Comparison of ENCODE assay signal across 2 cellular contexts in genomic region chr3:127728417-127728816, GRCh38.
A peak's percentile ranks its signal among the peaks of the same experiment; 100 is the strongest.
TF ChIP-seq lines count a peak whose summit lies in the region.

No MANE protein-coding gene starts in this region.

TF ChIP-seq in HEK293, 187 proteins besides CTCF, POLR2A, EP300 and RAD21 (continues in another document):
- TF ChIP-seq PRDM10 (tag by site-specific recombination; IDR thresholded peaks at IDR 0.05) (no peak), ZSCAN30 (tag by site-specific recombination; IDR thresholded peaks at IDR 0.05) (peak; percentile 49; the same call in 1 of the 2 replicates), ZNF280C (tag by site-specific recombination; IDR thresholded peaks at IDR 0.05) (no peak), ZNF645 (tag by site-specific recombination; IDR thresholded peaks at IDR 0.05) (no peak), ZBTB17 (tag by site-specific recombination; IDR thresholded peaks at IDR 0.05) (peak; percentile 58), KLF17 (tag by site-specific recombination; IDR thresholded peaks at IDR 0.05) (no peak), ZNF677 (tag by site-specific recombination; IDR thresholded peaks at IDR 0.05) (no peak), ZBTB11 (tag by site-specific recombination; conservative IDR thresholded peaks at IDR 0.05; ENCODE audit: low read depth) (no peak), ZNF48 (tag by site-specific recombination; IDR thresholded peaks at IDR 0.05) (no peak), YY2 (tag by site-specific recombination; IDR thresholded peaks at IDR 0.05) (no peak), SP3 (tag by site-specific recombination; IDR thresholded peaks at IDR 0.05) (no peak)

TF ChIP-seq in K562, 482 proteins besides CTCF, POLR2A, EP300 and RAD21 (continued from another document):
- TF ChIP-seq MAX (CRISPR knock-in tag; IDR thresholded peaks at IDR 0.05) = no peak
- no peak for TF ChIP-seq TRIM28 (IDR thresholded peaks at IDR 0.05)
- no peak for TF ChIP-seq TFAM (CRISPR knock-in tag; conservative IDR thresholded peaks at IDR 0.05)
- TF ChIP-seq CEBPG (CRISPR knock-in tag; IDR thresholded peaks at IDR 0.05) = no peak
- 0 out of 4 replicates have a peak, but pooled peaks of 1 of the 2 experiments have one; percentile 29 for TF ChIP-seq CEBPG (tag; conservative IDR thresholded peaks at IDR 0.05 in 1 of 2, IDR thresholded peaks at IDR 0.05 in 1 of 2)
- no peak for TF ChIP-seq POLR3G (IDR thresholded peaks at IDR 0.05; ENCODE audit: extremely low read depth, insufficient read length, insufficient replicate concordance)
- TF ChIP-seq ZBTB9 (CRISPR knock-in tag; IDR thresholded peaks at IDR 0.05) = no peak
